16 cellular contexts compared by ENCODE assay signal in genomic region chr5:107464403-107464802, GRCh38.
DNase-seq lines count a peak whose midpoint lies in the region; ATAC-seq and TF ChIP-seq lines count a peak whose summit lies in the region.
"Had no signal": no experiment of that assay in that cellular context is flagged by ENCODE, and none has a peak within 500 bp of the region (broad histone marks: within the 10 kb centered on the region; RNA-seq: fewer than 3 reads in every experiment).

No MANE protein-coding gene starts in this region.

- no peaks in the 10 kb centered on the region for H3K9me3 Mint-ChIP-seq in activated T-cell treated with anti-CD3 and anti-CD28 coated beads, Interleukin-2, amount 50 U/mL, for 72 hours
- H3K9me3 Mint-ChIP-seq in effector memory CD8-positive, alpha-beta T cell: no peaks in the 10 kb centered on the region
- no peaks in the 10 kb centered on the region for H3K9me3 Mint-ChIP-seq in stimulated activated naive CD8-positive, alpha-beta T cell treated with anti-CD3 and anti-CD28 coated beads, Interleukin-15, amount 100 ng/mL, for 72 hours

- peak overlapping the region; percentile 39 for H3K27ac Mint-ChIP-seq in activated T-cell treated with anti-CD3 and anti-CD28 coated beads, Interleukin-2, amount 50 U/mL, for 72 hours
- H3K27ac Mint-ChIP-seq in effector memory CD8-positive, alpha-beta T cell: peak overlapping the region; percentile 23 to 86
- H3K27ac Mint-ChIP-seq in stimulated activated naive CD8-positive, alpha-beta T cell treated with anti-CD3 and anti-CD28 coated beads, Interleukin-15, amount 100 ng/mL, for 72 hours: no peak overlapping the region
- H3K27ac Mint-ChIP-seq: activated naive CD8-positive, alpha-beta T cell had no signal

- no peaks in the 10 kb centered on the region for H3K27me3 ChIP-seq in ascending aorta
- H3K27me3 ChIP-seq: hepatocyte, upper lobe of left lung had no signal

- peaks cover 7% of the 10 kb centered on the region for H3K4me1 Mint-ChIP-seq in activated T-cell treated with anti-CD3 and anti-CD28 coated beads, Interleukin-2, amount 50 U/mL, for 72 hours (ENCODE audit: low read depth)
- peaks cover 17 to 44% of the 10 kb centered on the region in 2 donors for H3K4me1 Mint-ChIP-seq in effector memory CD8-positive, alpha-beta T cell (ENCODE audit: low read depth in 2 of 2)
- peaks cover 12% of the 10 kb centered on the region for H3K4me1 Mint-ChIP-seq in stimulated activated naive CD8-positive, alpha-beta T cell treated with anti-CD3 and anti-CD28 coated beads, Interleukin-15, amount 100 ng/mL, for 72 hours

- no peak overlapping the region for H3K4me3 ChIP-seq in ascending aorta
- H3K4me3 ChIP-seq: hepatocyte, upper lobe of left lung had no signal

- no peaks in the 10 kb centered on the region for H3K36me3 ChIP-seq in ascending aorta
- H3K36me3 ChIP-seq: upper lobe of left lung had no signal

- intact Hi-C loops in ascending aorta (cut with DNase I): no loop called here

- H3K27ac ChIP-seq in ascending aorta: no peak overlapping the region
- H3K27ac ChIP-seq: epithelial cell of prostate, hepatocyte, upper lobe of left lung had no signal

- no peaks in the 10 kb centered on the region for H3K36me3 Mint-ChIP-seq in activated T-cell treated with anti-CD3 and anti-CD28 coated beads, Interleukin-2, amount 50 U/mL, for 72 hours (ENCODE audit: insufficient read depth in 2 of 2)
- peaks cover 2% of the 10 kb centered on the region for H3K36me3 Mint-ChIP-seq in effector memory CD8-positive, alpha-beta T cell (ENCODE audit: insufficient read depth)
- H3K36me3 Mint-ChIP-seq: activated naive CD8-positive, alpha-beta T cell had no signal

- peaks cover 3% of the 10 kb centered on the region for H3K27me3 Mint-ChIP-seq in activated T-cell treated with anti-CD3 and anti-CD28 coated beads, Interleukin-2, amount 50 U/mL, for 72 hours (ENCODE audit: low read depth)
- no peaks in the 10 kb centered on the region for H3K27me3 Mint-ChIP-seq in effector memory CD8-positive, alpha-beta T cell
- H3K27me3 Mint-ChIP-seq in stimulated activated naive CD8-positive, alpha-beta T cell treated with anti-CD3 and anti-CD28 coated beads, Interleukin-15, amount 100 ng/mL, for 72 hours: peaks cover 20% of the 10 kb centered on the region

- H3K9me3 ChIP-seq in ascending aorta: no peaks in the 10 kb centered on the region
- H3K9me3 ChIP-seq: upper lobe of left lung had no signal

- peaks cover 0 to 15% of the 10 kb centered on the region in 2 donors for H3K4me1 ChIP-seq in ascending aorta

- no peak for TF ChIP-seq CTCF in ascending aorta (IDR thresholded peaks at IDR 0.05)

- ATAC-seq in activated T-cell treated with anti-CD3 and anti-CD28 coated beads, Interleukin-2, amount 50 U/mL, for 72 hours (replicated peaks in 1 of 2): no peak
- peak; percentile 74 for ATAC-seq in HG02763 (IDR thresholded peaks at IDR 0.05; ENCODE audit: unreplicated experiment)
- no peak for ATAC-seq in effector memory CD8-positive, alpha-beta T cell (replicated peaks)
- ATAC-seq in stimulated activated naive CD8-positive, alpha-beta T cell treated with anti-CD3 and anti-CD28 coated beads, Interleukin-15, amount 100 ng/mL, for 72 hours: peak; percentile 35

- H3K4me3 Mint-ChIP-seq in activated T-cell treated with anti-CD3 and anti-CD28 coated beads, Interleukin-2, amount 50 U/mL, for 72 hours: peak overlapping the region; percentile 31 to 34
- H3K4me3 Mint-ChIP-seq in effector memory CD8-positive, alpha-beta T cell: peak overlapping the region in 1 of 2 donors; percentile 16
- H3K4me3 Mint-ChIP-seq in stimulated activated naive CD8-positive, alpha-beta T cell treated with anti-CD3 and anti-CD28 coated beads, Interleukin-15, amount 100 ng/mL, for 72 hours: no peak overlapping the region
- H3K4me3 Mint-ChIP-seq: activated naive CD8-positive, alpha-beta T cell had no signal

- no peak for DNase-seq in activated T-cell treated with anti-CD3 and anti-CD28 coated beads, Interleukin-2, amount 50 U/mL, for 72 hours
- no peak for DNase-seq in activated T-cell treated with anti-CD3 and anti-CD28 coated beads, Interleukin-2, amount 50 U/mL, for 48 hours
- no peak for DNase-seq in effector memory CD8-positive, alpha-beta T cell
- no peak for DNase-seq in stimulated activated naive CD8-positive, alpha-beta T cell treated with anti-CD3 and anti-CD28 coated beads, Interleukin-15, amount 100 ng/mL, for 72 hours
- DNase-seq in ascending aorta (ENCODE audit: low spot score in 2 of 2) (no peak), HUDEP-2 (lab: John Stamatoyannopoulos, UW; ENCODE audit: unreplicated experiment in 76 of 76) (no peak), AML-193 (lab: John Stamatoyannopoulos, UW) (no peak)
- DNase-seq: DMS 273 treated with DMSO at 0.1 percent for 48 hours, KBM-7, NCI-H2029, SIG-M5, upper lobe of left lung had no signal

Comparison
In these comparisons a context has a peak if more than half of its experiments do, and no peak if none do; other contexts are left out.
1. ATAC-seq: peak in HG02763 (single experiment) and stimulated activated naive CD8-positive, alpha-beta T cell treated with anti-CD3 and anti-CD28 coated beads, Interleukin-15, amount 100 ng/mL, for 72 hours (single experiment); none in activated T-cell treated with anti-CD3 and anti-CD28 coated beads, Interleukin-2, amount 50 U/mL, for 72 hours (0 of 2) and effector memory CD8-positive, alpha-beta T cell (single experiment).
2. H3K27ac Mint-ChIP-seq: peak in activated T-cell treated with anti-CD3 and anti-CD28 coated beads, Interleukin-2, amount 50 U/mL, for 72 hours (single experiment) and effector memory CD8-positive, alpha-beta T cell (2 of 2); none in stimulated activated naive CD8-positive, alpha-beta T cell treated with anti-CD3 and anti-CD28 coated beads, Interleukin-15, amount 100 ng/mL, for 72 hours (0 of 2).
3. H3K4me3 Mint-ChIP-seq: peak in activated T-cell treated with anti-CD3 and anti-CD28 coated beads, Interleukin-2, amount 50 U/mL, for 72 hours (2 of 2); none in stimulated activated naive CD8-positive, alpha-beta T cell treated with anti-CD3 and anti-CD28 coated beads, Interleukin-15, amount 100 ng/mL, for 72 hours (0 of 2).